In the genomic region with DNA sequence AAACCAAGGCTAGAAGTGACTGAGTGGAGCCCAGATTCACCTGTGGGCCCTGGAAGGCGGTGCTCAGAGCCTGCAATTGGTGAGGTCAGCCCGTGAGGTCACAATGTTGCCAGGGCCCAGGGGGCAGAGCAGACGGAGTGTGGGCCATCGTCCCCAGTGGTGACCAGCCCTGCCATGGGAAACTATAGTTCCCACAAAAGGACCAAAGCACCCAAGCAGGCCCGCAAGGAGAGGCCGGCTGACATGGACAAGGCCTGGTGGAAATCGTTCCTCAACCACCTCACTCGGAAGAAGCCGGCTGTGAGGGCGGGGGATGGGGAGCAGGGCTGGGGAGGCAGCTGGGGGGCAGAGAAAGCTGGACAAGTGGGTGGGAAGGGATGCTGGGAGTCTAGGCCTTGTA, we compare ENCODE assay signal across 8 cellular contexts. TPM values are rescaled to one million over a fixed set of nuclear protein-coding genes. Genes with fewer than 3 reads are reported as not detected.
A peak's percentile ranks its signal among the peaks of the same experiment; 100 is the strongest.
DNase-seq lines count a peak whose midpoint lies in the region; ATAC-seq lines count a peak whose summit lies in the region.

A gene (plus strand): TSS at position 156 of the 400 bp plus-strand sequence. CDS start 19 bp downstream, at position 175.

- H3K27ac ChIP-seq in HUES48 (ENCODE audit: low read depth, low read length) (peak within 1 kb of the TSS; percentile 81), iPS-20b (ENCODE audit: low read length) (no peak within 1 kb of the TSS)

- no peaks in the 10 kb centered on the region for H3K9me3 ChIP-seq in HUES48 (ENCODE audit: control insufficient read depth, insufficient read depth, low read length)
- no peaks in the 10 kb centered on the region for H3K9me3 ChIP-seq in iPS-20b (ENCODE audit: insufficient read depth, low read depth, low read length)

- H3K27ac Mint-ChIP-seq in activated naive CD8-positive, alpha-beta T cell treated with anti-CD3 and anti-CD28 coated beads for 36 hours = peak within 1 kb of the TSS; percentile 83
- H3K27ac Mint-ChIP-seq in stimulated activated naive CD8-positive, alpha-beta T cell treated with anti-CD3 and anti-CD28 coated beads, Interleukin-15, amount 100 ng/mL, for 72 hours = peak within 1 kb of the TSS; percentile 74 to 95

- no peak for ATAC-seq in stimulated activated naive CD8-positive, alpha-beta T cell treated with anti-CD3 and anti-CD28 coated beads, Interleukin-15, amount 100 ng/mL, for 72 hours
- ATAC-seq in HG02798 (IDR thresholded peaks at IDR 0.05; ENCODE audit: poor library complexity, unreplicated experiment) (no peak), HG03442 (IDR thresholded peaks at IDR 0.05; ENCODE audit: unreplicated experiment) (no peak)

- no peak for DNase-seq in activated naive CD8-positive, alpha-beta T cell treated with anti-CD3 and anti-CD28 coated beads for 36 hours
- DNase-seq in stimulated activated naive CD8-positive, alpha-beta T cell treated with anti-CD3 and anti-CD28 coated beads, Interleukin-15, amount 100 ng/mL, for 72 hours = no peak
- DNase-seq in central memory CD4-positive, alpha-beta T cell = no peak
- no peak for DNase-seq in midbrain (lab: John Stamatoyannopoulos, UW)

- H3K4me3 ChIP-seq in HUES48 (ENCODE audit: low read depth, low read length) (peak within 1 kb of the TSS; percentile 93), iPS-20b (ENCODE audit: low read length) (peak within 1 kb of the TSS; percentile 74; the same call in 1 of the 2 replicates)

- H3K4me1 ChIP-seq in HUES48 (ENCODE audit: control insufficient read depth, insufficient read depth, low read length) (peaks cover 23% of the 10 kb centered on the region), iPS-20b (ENCODE audit: insufficient read depth, low read length) (peaks cover 11% of the 10 kb centered on the region; the same call in 1 of the 2 replicates)

- H3K36me3 ChIP-seq in HUES48 (ENCODE audit: control insufficient read depth, insufficient read depth, low read length) (peaks cover 16% of the 10 kb centered on the region; the same call in 1 of the 2 replicates), iPS-20b (ENCODE audit: insufficient read depth, low read depth, low read length) (peaks cover 5% of the 10 kb centered on the region; the same call in 1 of the 2 replicates)

- H3K4me3 Mint-ChIP-seq in activated naive CD8-positive, alpha-beta T cell treated with anti-CD3 and anti-CD28 coated beads for 36 hours = peak within 1 kb of the TSS; percentile 84
- peak within 1 kb of the TSS; percentile 77 to 80 for H3K4me3 Mint-ChIP-seq in stimulated activated naive CD8-positive, alpha-beta T cell treated with anti-CD3 and anti-CD28 coated beads, Interleukin-15, amount 100 ng/mL, for 72 hours

- no peaks in the 10 kb centered on the region for H3K27me3 Mint-ChIP-seq in activated naive CD8-positive, alpha-beta T cell treated with anti-CD3 and anti-CD28 coated beads for 36 hours
- H3K27me3 Mint-ChIP-seq in stimulated activated naive CD8-positive, alpha-beta T cell treated with anti-CD3 and anti-CD28 coated beads, Interleukin-15, amount 100 ng/mL, for 72 hours = no peaks in the 10 kb centered on the region

- H3K4me1 Mint-ChIP-seq in activated naive CD8-positive, alpha-beta T cell treated with anti-CD3 and anti-CD28 coated beads for 36 hours = peaks cover 22% of the 10 kb centered on the region
- H3K4me1 Mint-ChIP-seq in stimulated activated naive CD8-positive, alpha-beta T cell treated with anti-CD3 and anti-CD28 coated beads, Interleukin-15, amount 100 ng/mL, for 72 hours = peaks cover 40% of the 10 kb centered on the region

- H3K27me3 ChIP-seq in HUES48 (ENCODE audit: control insufficient read depth, insufficient read depth, low read length) = no peaks in the 10 kb centered on the region
- peaks cover 11% of the 10 kb centered on the region; the same call in 1 of the 2 replicates for H3K27me3 ChIP-seq in iPS-20b (ENCODE audit: insufficient read depth, low read length)

- H3K36me3 Mint-ChIP-seq in activated naive CD8-positive, alpha-beta T cell treated with anti-CD3 and anti-CD28 coated beads for 36 hours = no peaks in the 10 kb centered on the region

- H3K9me3 Mint-ChIP-seq in activated naive CD8-positive, alpha-beta T cell treated with anti-CD3 and anti-CD28 coated beads for 36 hours = no peaks in the 10 kb centered on the region
- no peaks in the 10 kb centered on the region for H3K9me3 Mint-ChIP-seq in stimulated activated naive CD8-positive, alpha-beta T cell treated with anti-CD3 and anti-CD28 coated beads, Interleukin-15, amount 100 ng/mL, for 72 hours

- H3K9ac ChIP-seq in HUES48 (ENCODE audit: low read depth, low read length) (peak within 1 kb of the TSS; percentile 68), iPS-20b (ENCODE audit: low read depth, low read length) (peak within 1 kb of the TSS; percentile 81; the same call in 1 of the 2 replicates)

RNA-seq across cellular contexts. Expression of the gene that starts here (rescaled TPM):
- under 1 TPM; 0.10 to 0.21 TPM for total RNA-seq in activated naive CD8-positive, alpha-beta T cell treated with anti-CD3 and anti-CD28 coated beads for 36 hours
